7 cellular contexts compared by ENCODE assay signal in the genomic region with DNA sequence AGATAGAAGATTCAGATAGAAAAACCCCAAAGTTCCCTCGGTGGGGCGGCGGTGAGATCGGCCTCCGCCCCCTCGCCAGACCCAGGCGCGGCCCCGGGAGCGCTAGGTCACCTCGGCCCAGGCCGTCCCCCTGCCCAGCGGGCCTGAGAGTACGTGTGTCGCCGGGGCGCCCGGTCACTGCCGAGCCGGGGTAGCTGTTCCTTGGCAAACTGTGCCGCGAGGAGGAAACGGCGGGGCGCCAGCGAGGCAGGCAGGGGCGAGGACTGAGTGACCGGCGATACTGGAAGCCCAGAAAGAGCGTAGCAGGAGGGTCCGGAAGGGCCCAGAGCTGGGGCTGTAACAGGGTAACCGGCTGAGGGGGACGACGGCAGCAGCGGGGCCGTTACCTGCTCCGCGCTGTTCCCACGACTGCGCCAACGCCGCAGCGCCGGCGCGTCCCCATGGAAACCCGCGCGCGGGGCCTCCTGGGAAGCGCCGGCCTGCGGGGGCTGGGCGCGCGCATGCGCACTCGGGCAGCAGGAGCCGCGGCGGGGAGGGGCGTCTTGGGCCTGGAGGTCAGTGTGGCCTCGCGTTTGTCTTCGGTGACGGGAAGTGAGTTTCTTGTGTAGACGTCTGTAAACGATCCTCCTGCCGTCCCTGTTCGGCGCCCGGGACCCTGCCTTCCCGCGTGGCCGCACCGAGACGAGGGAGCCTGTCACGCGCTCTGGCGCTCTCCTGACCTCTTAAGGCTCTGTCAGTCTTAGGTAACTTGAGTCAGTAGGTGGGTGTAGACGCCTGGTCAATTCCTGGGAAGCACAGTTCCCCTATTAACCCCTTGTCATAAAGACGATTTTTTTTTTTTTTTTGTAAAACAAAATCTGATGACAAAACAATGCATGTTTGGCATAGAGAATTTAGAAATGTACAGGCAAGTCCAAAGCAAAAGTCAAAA. TPM values are rescaled to one million over a fixed set of nuclear protein-coding genes. Genes with fewer than 3 reads are reported as not detected.
DNase-seq lines count a peak whose midpoint lies in the region; ATAC-seq and TF ChIP-seq lines count a peak whose summit lies in the region.

A gene (minus strand): TSS at position 440 of the 931 bp plus-strand sequence. CDS start 17,285 bp downstream, outside the sequence.

- H2AFZ ChIP-seq in hepatocyte, result peak within 1 kb of the TSS; percentile 85

- intact Hi-C loops in ascending aorta (cut with DNase I), result loop anchor here (2.0 kb wide), 3 partner anchors 57 to 133 kb away; a partner anchor contains a TSS

- no peaks in the 10 kb centered on the region for H4K20me1 ChIP-seq in hepatocyte (ENCODE audit: insufficient read depth, poor library complexity, severe bottlenecking)

- DNase-seq in NCI-H187 (lab: John Stamatoyannopoulos, UW) (peak; percentile 83 to 86), T-helper 2 cell (peak; percentile 83 to 91 (median 83)), ascending aorta (ENCODE audit: low spot score in 2 of 2) (peak; percentile 51 to 95), hepatocyte (ENCODE audit: low spot score) (peak; percentile 97), retina (peak; percentile 99)

- no peaks in the 10 kb centered on the region for H3K36me3 ChIP-seq in ascending aorta
- H3K36me3 ChIP-seq in hepatocyte (replicated peaks; ENCODE audit: insufficient read depth, low read depth), result no peaks in the 10 kb centered on the region

- H3K4me2 ChIP-seq in hepatocyte, result peak within 1 kb of the TSS; percentile 95

- H3K4me1 ChIP-seq in ascending aorta (peaks cover 0 to 3% of the 10 kb centered on the region in 2 donors), hepatocyte (ENCODE audit: insufficient read depth) (peaks cover 5% of the 10 kb centered on the region)

- H3K9me2 ChIP-seq in hepatocyte (replicated peaks; ENCODE audit: insufficient read depth), result no peaks in the 10 kb centered on the region

- H3K79me2 ChIP-seq in hepatocyte, result no peaks in the 10 kb centered on the region

- under 1% methylated on average over 79 of the region's 82 CpGs for WGBS in hepatocyte (ENCODE audit: low lambda C conversion rate, missing lambda C conversion rate)

- TF ChIP-seq CTCF in ascending aorta (IDR thresholded peaks at IDR 0.05) (peak in 1 of 3 experiments; percentile 15), hepatocyte (IDR thresholded peaks at IDR 0.05; ENCODE audit: poor library complexity) (peak; percentile 3)

- H3K9me3 ChIP-seq in ascending aorta (no peaks in the 10 kb centered on the region), hepatocyte (ENCODE audit: low read depth) (no peaks in the 10 kb centered on the region)

- H3K27me3 ChIP-seq in ascending aorta, result no peaks in the 10 kb centered on the region
- no peaks in the 10 kb centered on the region for H3K27me3 ChIP-seq in hepatocyte

- H3K4me3 ChIP-seq in ascending aorta (peak within 1 kb of the TSS; percentile 76 to 82), hepatocyte (peak within 1 kb of the TSS; percentile 99)

- H3K27ac ChIP-seq in ascending aorta, result peak within 1 kb of the TSS; percentile 85 to 92
- peak within 1 kb of the TSS; percentile 91 for H3K27ac ChIP-seq in hepatocyte

- ATAC-seq in GM18502 (IDR thresholded peaks at IDR 0.05; ENCODE audit: poor library complexity, unreplicated experiment) (peak; percentile 92), HG02938 (IDR thresholded peaks at IDR 0.05; ENCODE audit: unreplicated experiment) (peak; percentile 70)

RNA-seq across cellular contexts. Expression of the gene that starts here (rescaled TPM):
- total RNA-seq in ascending aorta (not detected), hepatocyte (0.37 and 0.72 TPM in 2 replicates)
- polyA plus RNA-seq in hepatocyte, result 1.8 and 2.4 TPM in 2 replicates

Comparison
In these comparisons a context has a peak if more than half of its experiments do, and no peak if none do; other contexts are left out.
1. Peak in every context shown above with its lines: DNase-seq, ATAC-seq, H3K4me3 ChIP-seq and H3K27ac ChIP-seq.
2. Peak in DNase-seq, H3K4me3 ChIP-seq and H3K27ac ChIP-seq in ascending aorta; RNA of the gene not detected or under 1 TPM.